ENCODE assay signal across 15 cellular contexts in the genomic region with DNA sequence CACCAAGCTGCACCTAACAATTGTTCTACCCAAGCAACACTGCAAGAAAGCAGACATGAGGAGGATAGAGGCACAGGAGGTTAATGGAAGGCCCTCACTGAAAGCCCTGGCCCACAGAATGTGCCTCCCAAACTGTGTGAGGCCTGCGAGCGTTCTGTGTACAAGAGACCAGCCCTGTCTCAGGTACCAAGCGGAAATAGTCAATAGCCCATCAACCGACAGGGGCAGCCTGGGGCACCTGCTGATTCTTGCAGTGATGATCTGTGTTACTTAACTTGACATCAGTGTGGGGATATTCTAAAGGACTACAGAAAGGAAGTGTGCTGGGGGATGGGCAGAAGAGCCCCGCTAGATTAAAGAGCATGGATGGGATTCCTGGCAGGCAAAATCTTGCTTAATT.
DNase-seq lines count a peak whose midpoint lies in the region; ATAC-seq and TF ChIP-seq lines count a peak whose summit lies in the region.
"Had no signal": no experiment of that assay in that cellular context is flagged by ENCODE, and none has a peak within 500 bp of the region (broad histone marks: within the 10 kb centered on the region; RNA-seq: fewer than 3 reads in every experiment).

No MANE protein-coding gene starts in this region.

- H2BK120ac ChIP-seq in neuronal stem cell (ENCODE audit: low read depth, low read length) = no peak overlapping the region

- peak overlapping the region; percentile 12 for H2BK15ac ChIP-seq in neuronal stem cell (ENCODE audit: low read length)

- H3K4me3 ChIP-seq in H7 (ENCODE audit: insufficient read depth, low read depth, low read length) (no peak overlapping the region), WERI-Rb-1 (ENCODE audit: low read depth, low read length) (no peak overlapping the region), neuronal stem cell (ENCODE audit: low read length in 2 of 2) (no peak overlapping the region)
- H3K4me3 ChIP-seq: BLaER1, GM23248 had no signal

- ATAC-seq in GM19467 (IDR thresholded peaks at IDR 0.05; ENCODE audit: unreplicated experiment) = no peak
- ATAC-seq in HG02798 (IDR thresholded peaks at IDR 0.05; ENCODE audit: poor library complexity, unreplicated experiment) = no peak
- ATAC-seq: HepG2 had no signal

- no peak overlapping the region for H2AK5ac ChIP-seq in neuronal stem cell (ENCODE audit: low read depth, low read length)

- no peak overlapping the region for H2BK5ac ChIP-seq in neuronal stem cell (ENCODE audit: low read length)

- H2BK12ac ChIP-seq in neuronal stem cell (ENCODE audit: low read length) = no peak overlapping the region

- DNase-seq in NCI-H82 (lab: John Stamatoyannopoulos, UW) (peak; percentile 34), NCI-H82 treated with DMSO at 0.1 percent for 48 hours (lab: John Stamatoyannopoulos, UW; ENCODE audit: unreplicated experiment) (no peak), H7 (peak; percentile 7), WERI-Rb-1 (peak; percentile 39), neuronal stem cell (ENCODE audit: low spot score) (no peak)
- DNase-seq: 8988T; CD4-positive, alpha-beta memory T cell; DMS79 treated with DMSO at 0.1 percent for 48 hours; GF-D8; GM23248; H9 had no signal

- no peaks in the 10 kb centered on the region for H3K79me1 ChIP-seq in neuronal stem cell (ENCODE audit: low read depth, low read length)

- H3K36me3 ChIP-seq in H7 (replicated peaks; ENCODE audit: control insufficient read depth, insufficient read depth, low read length) = no peaks in the 10 kb centered on the region
- H3K36me3 ChIP-seq in WERI-Rb-1 = no peaks in the 10 kb centered on the region
- no peaks in the 10 kb centered on the region for H3K36me3 ChIP-seq in neuronal stem cell (replicated peaks in 1 of 2; ENCODE audit: control insufficient read depth in 2 of 2, insufficient read depth in 2 of 2, low read length in 2 of 2)
- H3K36me3 ChIP-seq: BLaER1 had no signal

- H3K27ac ChIP-seq in WERI-Rb-1 (no peak overlapping the region), neuronal stem cell (replicated peaks; ENCODE audit: low read length) (no peak overlapping the region)
- H3K27ac ChIP-seq: BLaER1, GM23248 had no signal

- no CpG with 5 or more reads among the region's 5 CpGs for WGBS in neuronal stem cell (ENCODE audit: extremely low coverage in 2 of 2, insufficient read length in 2 of 2, insufficient replicate concordance in 1 of 2), 2 donors

- no peak overlapping the region for H3K14ac ChIP-seq in neuronal stem cell (ENCODE audit: low read length)

- no peak overlapping the region for H3K9ac ChIP-seq in neuronal stem cell (ENCODE audit: low read depth, low read length, poor library complexity)
- H3K9ac ChIP-seq: BLaER1, GM23248 had no signal

- H3K9me3 ChIP-seq in WERI-Rb-1 (ENCODE audit: severe bottlenecking) (no peaks in the 10 kb centered on the region), neuronal stem cell (replicated peaks in 1 of 2; ENCODE audit: control insufficient read depth in 2 of 2, insufficient read depth in 1 of 2, low read depth in 1 of 2, low read length in 2 of 2) (no peaks in the 10 kb centered on the region)
- H3K9me3 ChIP-seq: BLaER1 had no signal

- H3K27me3 ChIP-seq in H7 (ENCODE audit: control insufficient read depth, insufficient read depth, low read length) (no peaks in the 10 kb centered on the region), WERI-Rb-1 (ENCODE audit: insufficient read depth, low read depth, severe bottlenecking) (no peaks in the 10 kb centered on the region), neuronal stem cell (ENCODE audit: control insufficient read depth in 3 of 3, insufficient read depth in 3 of 3, low read depth in 1 of 3, low read length in 3 of 3) (no peaks in the 10 kb centered on the region)
- H3K27me3 ChIP-seq: BLaER1 had no signal

- no peak overlapping the region for H2AFZ ChIP-seq in neuronal stem cell (ENCODE audit: low read length)
- H2AFZ ChIP-seq: GM23248 had no signal

- no peak overlapping the region for H4K8ac ChIP-seq in neuronal stem cell (ENCODE audit: low read depth, low read length)

- no peak for TF ChIP-seq CTCF in WERI-Rb-1 (IDR thresholded peaks at IDR 0.05; ENCODE audit: low read depth, low read length)

- H3K4me1 ChIP-seq in neuronal stem cell (ENCODE audit: control insufficient read depth in 2 of 2, insufficient read depth in 1 of 2, low read depth in 1 of 2, low read length in 2 of 2) = peaks cover 0 to 2% of the 10 kb centered on the region in 2 donors
- H3K4me1 ChIP-seq: BLaER1 had no signal

- no peak overlapping the region for H3K18ac ChIP-seq in neuronal stem cell (ENCODE audit: low read length)

- H4K91ac ChIP-seq in neuronal stem cell (ENCODE audit: low read depth, low read length, poor library complexity) = no peak overlapping the region

- no peak overlapping the region for H3K4me2 ChIP-seq in neuronal stem cell (ENCODE audit: insufficient read depth, low read length, poor library complexity, severe bottlenecking)
- H3K4me2 ChIP-seq: BLaER1 had no signal

- H3K4ac ChIP-seq in neuronal stem cell (ENCODE audit: low read length) = no peak overlapping the region

- no peak overlapping the region for H3K23ac ChIP-seq in neuronal stem cell (ENCODE audit: low read depth, low read length, poor library complexity)

Comparison
In these comparisons a context has a peak if more than half of its experiments do, and no peak if none do; other contexts are left out.
1. DNase-seq: peak in NCI-H82 (single experiment), H7 (single experiment) and WERI-Rb-1 (single experiment); none in NCI-H82 treated with DMSO at 0.1 percent for 48 hours (single experiment) and neuronal stem cell (single experiment).